12 cellular contexts compared by ENCODE assay signal in the genomic region with DNA sequence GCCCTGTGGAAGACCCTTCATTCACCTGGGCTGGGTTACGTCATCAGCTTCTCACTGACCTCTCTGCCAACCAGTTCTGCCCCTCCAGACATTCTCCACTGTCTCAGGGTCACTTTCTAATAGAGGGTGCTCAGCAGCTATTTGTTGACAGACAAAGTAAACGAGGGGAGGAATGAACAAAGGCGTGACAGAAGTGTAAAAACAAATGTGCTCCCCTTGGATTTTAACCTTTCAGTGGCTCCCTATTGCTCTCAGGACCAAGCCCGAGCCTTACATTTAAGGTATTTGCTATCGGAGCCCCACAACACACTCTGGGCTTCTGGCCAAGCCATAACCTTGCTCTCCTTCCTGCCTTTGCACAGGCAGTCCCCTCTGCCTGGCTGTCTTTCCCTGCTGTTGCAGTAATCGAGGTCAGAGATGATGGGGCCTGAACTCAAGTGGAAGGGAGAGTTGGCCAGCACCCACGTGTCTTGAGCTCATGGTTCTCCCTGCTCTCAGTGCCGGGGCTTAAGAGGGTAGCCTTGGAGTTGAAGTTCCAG. TPM values are rescaled to one million over a fixed set of nuclear protein-coding genes. Genes with fewer than 3 reads are reported as not detected.
DNase-seq lines count a peak whose midpoint lies in the region; ATAC-seq and TF ChIP-seq lines count a peak whose summit lies in the region.
"Had no signal": no experiment of that assay in that cellular context is flagged by ENCODE, and none has a peak within 500 bp of the region (broad histone marks: within the 10 kb centered on the region; RNA-seq: fewer than 3 reads in every experiment).

No MANE protein-coding gene starts in this region.

- peaks cover 24% of the 10 kb centered on the region for H3K4me1 Mint-ChIP-seq in stimulated activated memory B cell treated with anti-CD40 and anti-IgM and Interleukin-4, amounts not matched to agents 10 μg/mL and 1 μg/mL and 100 μg/mL, for 72 hours

- DNase-seq in activated effector memory CD4-positive, alpha-beta T cell treated with Interleukin-2 at 50 U/mL for 16 hours: peak; percentile 28
- no peak for DNase-seq in activated effector memory CD4-positive, alpha-beta T cell treated with anti-CD3 and anti-CD28 coated beads, Interleukin-2, amount 50 U/mL, for 16 hours
- peak; percentile 48 to 57 for DNase-seq in SJCRH30
- DNase-seq in fibroblast of mammary gland (ENCODE audit: low read depth): peak; percentile 28
- no peak for DNase-seq in cerebellar cortex (ENCODE audit: low spot score)
- DNase-seq: activated B cell treated with CpG ODN at 0.5 μM for 24 hours, MG63 had no signal

- no peak overlapping the region for H3K4me3 Mint-ChIP-seq in stimulated activated memory B cell treated with anti-CD40 and anti-IgM and Interleukin-4, amounts not matched to agents 10 μg/mL and 1 μg/mL and 100 μg/mL, for 72 hours
- H3K4me3 Mint-ChIP-seq: activated B cell treated with CpG ODN at 0.5 μM for 24 hours had no signal

- no peaks in the 10 kb centered on the region for H3K36me3 Mint-ChIP-seq in stimulated activated memory B cell treated with anti-CD40 and anti-IgM and Interleukin-4, amounts not matched to agents 10 μg/mL and 1 μg/mL and 100 μg/mL, for 72 hours
- H3K36me3 Mint-ChIP-seq: activated naive CD4-positive, alpha-beta T cell treated with anti-CD3 and anti-CD28 coated beads, Interleukin-2, amount 50 U/mL, for 72 hours had no signal

- H3K4me3 ChIP-seq in SJCRH30: no peak overlapping the region
- H3K4me3 ChIP-seq in fibroblast of mammary gland (ENCODE audit: control insufficient read depth, low read depth, low read length): no peak overlapping the region
- H3K4me3 ChIP-seq: MG63, upper lobe of left lung had no signal

- no peaks in the 10 kb centered on the region for H3K27me3 Mint-ChIP-seq in stimulated activated memory B cell treated with anti-CD40 and anti-IgM and Interleukin-4, amounts not matched to agents 10 μg/mL and 1 μg/mL and 100 μg/mL, for 72 hours
- H3K27me3 Mint-ChIP-seq: activated B cell treated with CpG ODN at 0.5 μM for 24 hours had no signal

- no peak overlapping the region for H3K27ac ChIP-seq in SJCRH30

- no peak for ATAC-seq in stimulated activated memory B cell treated with anti-CD40 and anti-IgM and Interleukin-4, amounts not matched to agents 10 μg/mL and 1 μg/mL and 100 μg/mL, for 72 hours
- ATAC-seq in HG03521 (IDR thresholded peaks at IDR 0.05; ENCODE audit: unreplicated experiment): no peak
- ATAC-seq in HG02588 (IDR thresholded peaks at IDR 0.05; ENCODE audit: unreplicated experiment): no peak

- H3K27me3 ChIP-seq in SJCRH30: no peaks in the 10 kb centered on the region
- H3K27me3 ChIP-seq: MG63, upper lobe of left lung had no signal

- H3K9me3 ChIP-seq in SJCRH30 (replicated peaks): no peaks in the 10 kb centered on the region
- H3K9me3 ChIP-seq: MG63, upper lobe of left lung had no signal

- peak overlapping the region; percentile 15 for H3K27ac Mint-ChIP-seq in stimulated activated memory B cell treated with anti-CD40 and anti-IgM and Interleukin-4, amounts not matched to agents 10 μg/mL and 1 μg/mL and 100 μg/mL, for 72 hours
- H3K27ac Mint-ChIP-seq: activated B cell treated with CpG ODN at 0.5 μM for 24 hours had no signal

- H3K4me1 ChIP-seq in SJCRH30: no peaks in the 10 kb centered on the region

- no peaks in the 10 kb centered on the region for H3K36me3 ChIP-seq in SJCRH30
- H3K36me3 ChIP-seq: MG63, upper lobe of left lung had no signal

- no peak for TF ChIP-seq CTCF in fibroblast of mammary gland (conservative IDR thresholded peaks at IDR 0.05; ENCODE audit: control insufficient read depth, insufficient read depth, low read depth, low read length)

- no peaks in the 10 kb centered on the region for H3K9me3 Mint-ChIP-seq in stimulated activated memory B cell treated with anti-CD40 and anti-IgM and Interleukin-4, amounts not matched to agents 10 μg/mL and 1 μg/mL and 100 μg/mL, for 72 hours
- H3K9me3 Mint-ChIP-seq: activated B cell treated with CpG ODN at 0.5 μM for 24 hours; activated naive CD4-positive, alpha-beta T cell treated with anti-CD3 and anti-CD28 coated beads, Interleukin-2, amount 50 U/mL, for 72 hours had no signal

RNA-seq across cellular contexts. Expression of gene MARCKSL1, which starts 9.3 kb away (rescaled TPM):
- total RNA-seq in SJCRH30 (2014; rRNA removed; shearing (Covaris generic)): 207 and 208 TPM in 2 replicates

RNA-seq across cellular contexts. Expression of gene FAM229A, which starts 16.9 kb away (rescaled TPM):
- 2.1 and 4.2 TPM in 2 replicates for total RNA-seq in SJCRH30 (2014; rRNA removed; shearing (Covaris generic))

RNA-seq across cellular contexts. Expression of gene TSSK3, which starts 17.0 kb away (rescaled TPM):
- 1.0 and 1.2 TPM in 2 replicates for total RNA-seq in SJCRH30 (2014; rRNA removed; shearing (Covaris generic))

RNA-seq across cellular contexts. Expression of gene BSDC1, which starts 48.9 kb away (rescaled TPM):
- 49.4 and 54.5 TPM in 2 replicates for total RNA-seq in SJCRH30 (2014; rRNA removed; shearing (Covaris generic))

RNA-seq across cellular contexts. Expression of gene HDAC1, which starts 53.5 kb away (rescaled TPM):
- total RNA-seq in SJCRH30 (2014; rRNA removed; shearing (Covaris generic)): 156 and 160 TPM in 2 replicates

Comparison
In these comparisons a context has a peak if more than half of its experiments do, and no peak if none do; other contexts are left out.
1. DNase-seq: peak in activated effector memory CD4-positive, alpha-beta T cell treated with Interleukin-2 at 50 U/mL for 16 hours (single experiment), SJCRH30 (2 of 2) and fibroblast of mammary gland (single experiment); none in activated effector memory CD4-positive, alpha-beta T cell treated with anti-CD3 and anti-CD28 coated beads, Interleukin-2, amount 50 U/mL, for 16 hours (single experiment) and cerebellar cortex (single experiment).